ENCODE assay signal across 1 cellular context in the genomic region with DNA sequence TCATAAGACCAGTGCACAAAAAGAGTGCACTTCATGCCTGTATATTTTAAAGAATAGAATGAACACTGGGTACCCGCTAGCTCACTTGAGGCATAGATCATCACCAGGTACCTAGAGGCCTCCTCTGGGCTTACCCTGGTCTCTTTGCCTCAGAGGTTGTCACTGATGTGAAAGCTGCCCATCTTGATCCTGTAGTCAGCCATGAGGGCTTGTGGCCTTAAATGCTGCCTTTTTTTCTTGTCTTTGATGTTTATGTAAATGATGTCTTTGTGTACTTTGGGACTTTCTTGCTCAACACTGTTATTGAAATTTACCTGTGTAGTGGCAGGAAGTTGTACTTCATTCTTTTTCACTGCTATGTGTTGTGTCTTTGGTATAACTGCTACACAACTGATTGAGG.
A peak's percentile ranks its signal among the peaks of the same experiment; 100 is the strongest.
TF ChIP-seq lines count a peak whose summit lies in the region.

No MANE protein-coding gene starts in this region.

TF ChIP-seq in HepG2, 621 proteins besides CTCF, POLR2A, EP300 and RAD21 (continued from another document and continues in another):
- TF ChIP-seq SMAD3 (CRISPR knock-in tag; IDR thresholded peaks at IDR 0.05): 0 out of 2 replicates have a peak, but pooled peaks have one; percentile 22
- TF ChIP-seq SOX6 (IDR thresholded peaks at IDR 0.05): no peak
- TF ChIP-seq SOX6 (CRISPR knock-in tag; IDR thresholded peaks at IDR 0.05): peak; percentile 79
- peak; percentile 49; the same call in 1 of the 2 replicates for TF ChIP-seq ETV5 (CRISPR knock-in tag; IDR thresholded peaks at IDR 0.05; ENCODE audit: borderline replicate concordance)
- no peak for TF ChIP-seq ZNF256 (CRISPR knock-in tag; conservative IDR thresholded peaks at IDR 0.05)
- TF ChIP-seq, protein P1, sequence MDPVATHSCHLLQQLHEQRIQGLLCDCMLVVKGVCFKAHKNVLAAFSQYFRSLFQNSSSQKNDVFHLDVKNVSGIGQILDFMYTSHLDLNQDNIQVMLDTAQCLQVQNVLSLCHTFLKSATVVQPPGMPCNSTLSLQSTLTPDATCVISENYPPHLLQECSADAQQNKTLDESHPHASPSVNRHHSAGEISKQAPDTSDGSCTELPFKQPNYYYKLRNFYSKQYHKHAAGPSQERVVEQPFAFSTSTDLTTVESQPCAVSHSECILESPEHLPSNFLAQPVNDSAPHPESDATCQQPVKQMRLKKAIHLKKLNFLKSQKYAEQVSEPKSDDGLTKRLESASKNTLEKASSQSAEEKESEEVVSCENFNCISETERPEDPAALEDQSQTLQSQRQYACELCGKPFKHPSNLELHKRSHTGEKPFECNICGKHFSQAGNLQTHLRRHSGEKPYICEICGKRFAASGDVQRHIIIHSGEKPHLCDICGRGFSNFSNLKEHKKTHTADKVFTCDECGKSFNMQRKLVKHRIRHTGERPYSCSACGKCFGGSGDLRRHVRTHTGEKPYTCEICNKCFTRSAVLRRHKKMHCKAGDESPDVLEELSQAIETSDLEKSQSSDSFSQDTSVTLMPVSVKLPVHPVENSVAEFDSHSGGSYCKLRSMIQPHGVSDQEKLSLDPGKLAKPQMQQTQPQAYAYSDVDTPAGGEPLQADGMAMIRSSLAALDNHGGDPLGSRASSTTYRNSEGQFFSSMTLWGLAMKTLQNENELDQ (CRISPR knock-in tag; IDR thresholded peaks at IDR 0.05; ENCODE audit: borderline replicate concordance): no peak
- TF ChIP-seq, protein P2, sequence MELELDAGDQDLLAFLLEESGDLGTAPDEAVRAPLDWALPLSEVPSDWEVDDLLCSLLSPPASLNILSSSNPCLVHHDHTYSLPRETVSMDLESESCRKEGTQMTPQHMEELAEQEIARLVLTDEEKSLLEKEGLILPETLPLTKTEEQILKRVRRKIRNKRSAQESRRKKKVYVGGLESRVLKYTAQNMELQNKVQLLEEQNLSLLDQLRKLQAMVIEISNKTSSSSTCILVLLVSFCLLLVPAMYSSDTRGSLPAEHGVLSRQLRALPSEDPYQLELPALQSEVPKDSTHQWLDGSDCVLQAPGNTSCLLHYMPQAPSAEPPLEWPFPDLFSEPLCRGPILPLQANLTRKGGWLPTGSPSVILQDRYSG (CRISPR knock-in tag; IDR thresholded peaks at IDR 0.05): no peak
- TF ChIP-seq THAP11 (CRISPR knock-in tag; IDR thresholded peaks at IDR 0.05): peak; percentile 66; the same call in 1 of the 2 replicates
- 0 out of 2 replicates have a peak, but pooled peaks have one; percentile 17 for TF ChIP-seq HDAC1 (CRISPR knock-in tag; IDR thresholded peaks at IDR 0.05)
- TF ChIP-seq, protein P3, sequence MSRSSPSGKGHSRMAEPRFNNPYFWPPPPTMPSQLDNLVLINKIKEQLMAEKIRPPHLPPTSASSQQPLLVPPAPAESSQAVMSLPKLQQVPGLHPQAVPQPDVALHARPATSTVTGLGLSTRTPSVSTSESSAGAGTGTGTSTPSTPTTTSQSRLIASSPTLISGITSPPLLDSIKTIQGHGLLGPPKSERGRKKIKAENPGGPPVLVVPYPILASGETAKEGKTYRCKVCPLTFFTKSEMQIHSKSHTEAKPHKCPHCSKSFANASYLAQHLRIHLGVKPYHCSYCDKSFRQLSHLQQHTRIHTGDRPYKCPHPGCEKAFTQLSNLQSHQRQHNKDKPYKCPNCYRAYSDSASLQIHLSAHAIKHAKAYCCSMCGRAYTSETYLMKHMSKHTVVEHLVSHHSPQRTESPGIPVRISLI (CRISPR knock-in tag; IDR thresholded peaks at IDR 0.05; ENCODE audit: borderline replicate concordance): peak; percentile 91; the same call in 1 of the 2 replicates
- peak; percentile 72 for TF ChIP-seq MED1 (CRISPR knock-in tag; IDR thresholded peaks at IDR 0.05)
- no peak for TF ChIP-seq ZNF138 (CRISPR knock-in tag; IDR thresholded peaks at IDR 0.05; ENCODE audit: low read depth)
- TF ChIP-seq, protein P4, sequence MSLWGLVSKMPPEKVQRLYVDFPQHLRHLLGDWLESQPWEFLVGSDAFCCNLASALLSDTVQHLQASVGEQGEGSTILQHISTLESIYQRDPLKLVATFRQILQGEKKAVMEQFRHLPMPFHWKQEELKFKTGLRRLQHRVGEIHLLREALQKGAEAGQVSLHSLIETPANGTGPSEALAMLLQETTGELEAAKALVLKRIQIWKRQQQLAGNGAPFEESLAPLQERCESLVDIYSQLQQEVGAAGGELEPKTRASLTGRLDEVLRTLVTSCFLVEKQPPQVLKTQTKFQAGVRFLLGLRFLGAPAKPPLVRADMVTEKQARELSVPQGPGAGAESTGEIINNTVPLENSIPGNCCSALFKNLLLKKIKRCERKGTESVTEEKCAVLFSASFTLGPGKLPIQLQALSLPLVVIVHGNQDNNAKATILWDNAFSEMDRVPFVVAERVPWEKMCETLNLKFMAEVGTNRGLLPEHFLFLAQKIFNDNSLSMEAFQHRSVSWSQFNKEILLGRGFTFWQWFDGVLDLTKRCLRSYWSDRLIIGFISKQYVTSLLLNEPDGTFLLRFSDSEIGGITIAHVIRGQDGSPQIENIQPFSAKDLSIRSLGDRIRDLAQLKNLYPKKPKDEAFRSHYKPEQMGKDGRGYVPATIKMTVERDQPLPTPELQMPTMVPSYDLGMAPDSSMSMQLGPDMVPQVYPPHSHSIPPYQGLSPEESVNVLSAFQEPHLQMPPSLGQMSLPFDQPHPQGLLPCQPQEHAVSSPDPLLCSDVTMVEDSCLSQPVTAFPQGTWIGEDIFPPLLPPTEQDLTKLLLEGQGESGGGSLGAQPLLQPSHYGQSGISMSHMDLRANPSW (CRISPR knock-in tag; IDR thresholded peaks at IDR 0.05; ENCODE audit: borderline replicate concordance): no peak
- TF ChIP-seq, protein P5, sequence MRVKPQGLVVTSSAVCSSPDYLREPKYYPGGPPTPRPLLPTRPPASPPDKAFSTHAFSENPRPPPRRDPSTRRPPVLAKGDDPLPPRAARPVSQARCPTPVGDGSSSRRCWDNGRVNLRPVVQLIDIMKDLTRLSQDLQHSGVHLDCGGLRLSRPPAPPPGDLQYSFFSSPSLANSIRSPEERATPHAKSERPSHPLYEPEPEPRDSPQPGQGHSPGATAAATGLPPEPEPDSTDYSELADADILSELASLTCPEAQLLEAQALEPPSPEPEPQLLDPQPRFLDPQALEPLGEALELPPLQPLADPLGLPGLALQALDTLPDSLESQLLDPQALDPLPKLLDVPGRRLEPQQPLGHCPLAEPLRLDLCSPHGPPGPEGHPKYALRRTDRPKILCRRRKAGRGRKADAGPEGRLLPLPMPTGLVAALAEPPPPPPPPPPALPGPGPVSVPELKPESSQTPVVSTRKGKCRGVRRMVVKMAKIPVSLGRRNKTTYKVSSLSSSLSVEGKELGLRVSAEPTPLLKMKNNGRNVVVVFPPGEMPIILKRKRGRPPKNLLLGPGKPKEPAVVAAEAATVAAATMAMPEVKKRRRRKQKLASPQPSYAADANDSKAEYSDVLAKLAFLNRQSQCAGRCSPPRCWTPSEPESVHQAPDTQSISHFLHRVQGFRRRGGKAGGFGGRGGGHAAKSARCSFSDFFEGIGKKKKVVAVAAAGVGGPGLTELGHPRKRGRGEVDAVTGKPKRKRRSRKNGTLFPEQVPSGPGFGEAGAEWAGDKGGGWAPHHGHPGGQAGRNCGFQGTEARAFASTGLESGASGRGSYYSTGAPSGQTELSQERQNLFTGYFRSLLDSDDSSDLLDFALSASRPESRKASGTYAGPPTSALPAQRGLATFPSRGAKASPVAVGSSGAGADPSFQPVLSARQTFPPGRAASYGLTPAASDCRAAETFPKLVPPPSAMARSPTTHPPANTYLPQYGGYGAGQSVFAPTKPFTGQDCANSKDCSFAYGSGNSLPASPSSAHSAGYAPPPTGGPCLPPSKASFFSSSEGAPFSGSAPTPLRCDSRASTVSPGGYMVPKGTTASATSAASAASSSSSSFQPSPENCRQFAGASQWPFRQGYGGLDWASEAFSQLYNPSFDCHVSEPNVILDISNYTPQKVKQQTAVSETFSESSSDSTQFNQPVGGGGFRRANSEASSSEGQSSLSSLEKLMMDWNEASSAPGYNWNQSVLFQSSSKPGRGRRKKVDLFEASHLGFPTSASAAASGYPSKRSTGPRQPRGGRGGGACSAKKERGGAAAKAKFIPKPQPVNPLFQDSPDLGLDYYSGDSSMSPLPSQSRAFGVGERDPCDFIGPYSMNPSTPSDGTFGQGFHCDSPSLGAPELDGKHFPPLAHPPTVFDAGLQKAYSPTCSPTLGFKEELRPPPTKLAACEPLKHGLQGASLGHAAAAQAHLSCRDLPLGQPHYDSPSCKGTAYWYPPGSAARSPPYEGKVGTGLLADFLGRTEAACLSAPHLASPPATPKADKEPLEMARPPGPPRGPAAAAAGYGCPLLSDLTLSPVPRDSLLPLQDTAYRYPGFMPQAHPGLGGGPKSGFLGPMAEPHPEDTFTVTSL (CRISPR knock-in tag; IDR thresholded peaks at IDR 0.05; ENCODE audit: borderline replicate concordance): peak; percentile 46; the same call in 1 of the 2 replicates
- TF ChIP-seq NCOA5 (CRISPR knock-in tag; IDR thresholded peaks at IDR 0.05): no peak
- TF ChIP-seq ZNF430 (CRISPR knock-in tag; IDR thresholded peaks at IDR 0.05): no peak
- TF ChIP-seq TARDBP (CRISPR knock-in tag; IDR thresholded peaks at IDR 0.05): no peak; the same call in 1 of the 2 replicates
- TF ChIP-seq SNAI1 (CRISPR knock-in tag; IDR thresholded peaks at IDR 0.05; ENCODE audit: borderline replicate concordance): no peak
- no peak for TF ChIP-seq YEATS4 (CRISPR knock-in tag; IDR thresholded peaks at IDR 0.05; ENCODE audit: borderline replicate concordance)
- no peak for TF ChIP-seq SNRNP70 (IDR thresholded peaks at IDR 0.05; ENCODE audit: low read depth, low read length)
- peak; percentile 55 for TF ChIP-seq TEAD3 (CRISPR knock-in tag; optimal IDR thresholded peaks at IDR 0.05; ENCODE audit: borderline replicate concordance)
- no peak for TF ChIP-seq CCDC6 (CRISPR knock-in tag; IDR thresholded peaks at IDR 0.05)
- TF ChIP-seq IKZF4 (CRISPR knock-in tag; IDR thresholded peaks at IDR 0.05; ENCODE audit: borderline replicate concordance, low read depth, not compliant biosample characterization): no peak
- TF ChIP-seq SIN3A (IDR thresholded peaks at IDR 0.05; ENCODE audit: borderline replicate concordance, low read depth, low read length): no peak
- TF ChIP-seq ZFYVE20 (CRISPR knock-in tag; IDR thresholded peaks at IDR 0.05; ENCODE audit: borderline replicate concordance, low read depth): no peak
- TF ChIP-seq ZNF644 (CRISPR knock-in tag; IDR thresholded peaks at IDR 0.05; ENCODE audit: low read depth): 0 out of 2 replicates have a peak, but pooled peaks have one; percentile 36
- peak; percentile 70 for TF ChIP-seq RARA (CRISPR knock-in tag; IDR thresholded peaks at IDR 0.05)
- TF ChIP-seq, protein P6, sequence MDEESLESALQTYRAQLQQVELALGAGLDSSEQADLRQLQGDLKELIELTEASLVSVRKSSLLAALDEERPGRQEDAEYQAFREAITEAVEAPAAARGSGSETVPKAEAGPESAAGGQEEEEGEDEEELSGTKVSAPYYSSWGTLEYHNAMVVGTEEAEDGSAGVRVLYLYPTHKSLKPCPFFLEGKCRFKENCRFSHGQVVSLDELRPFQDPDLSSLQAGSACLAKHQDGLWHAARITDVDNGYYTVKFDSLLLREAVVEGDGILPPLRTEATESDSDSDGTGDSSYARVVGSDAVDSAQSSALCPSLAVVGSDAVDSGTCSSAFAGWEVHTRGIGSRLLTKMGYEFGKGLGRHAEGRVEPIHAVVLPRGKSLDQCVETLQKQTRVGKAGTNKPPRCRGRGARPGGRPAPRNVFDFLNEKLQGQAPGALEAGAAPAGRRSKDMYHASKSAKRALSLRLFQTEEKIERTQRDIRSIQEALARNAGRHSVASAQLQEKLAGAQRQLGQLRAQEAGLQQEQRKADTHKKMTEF (CRISPR knock-in tag; IDR thresholded peaks at IDR 0.05): peak; percentile 50; the same call in 1 of the 2 replicates
- TF ChIP-seq SMYD3 (CRISPR knock-in tag; IDR thresholded peaks at IDR 0.05): no peak
- no peak for TF ChIP-seq ZNF441 (CRISPR knock-in tag; IDR thresholded peaks at IDR 0.05; ENCODE audit: borderline replicate concordance)
- no peak for TF ChIP-seq ZFP36L2 (CRISPR knock-in tag; IDR thresholded peaks at IDR 0.05)
- TF ChIP-seq NFKBIZ (CRISPR knock-in tag; IDR thresholded peaks at IDR 0.05): peak; percentile 88
- TF ChIP-seq, protein P7, sequence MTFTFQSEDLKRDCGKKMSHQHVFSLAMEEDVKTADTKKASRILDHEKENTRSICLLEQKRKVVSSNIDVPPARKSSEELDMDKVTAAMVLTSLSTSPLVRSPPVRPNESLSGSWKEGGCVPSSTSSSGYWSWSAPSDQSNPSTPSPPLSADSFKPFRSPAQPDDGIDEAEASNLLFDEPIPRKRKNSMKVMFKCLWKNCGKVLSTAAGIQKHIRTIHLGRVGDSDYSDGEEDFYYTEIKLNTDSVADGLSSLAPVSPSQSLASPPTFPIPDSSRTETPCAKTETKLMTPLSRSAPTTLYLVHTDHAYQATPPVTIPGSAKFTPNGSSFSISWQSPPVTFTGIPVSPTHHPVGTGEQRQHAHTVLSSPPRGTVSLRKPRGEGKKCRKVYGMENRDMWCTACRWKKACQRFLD (CRISPR knock-in tag; IDR thresholded peaks at IDR 0.05; ENCODE audit: borderline replicate concordance): no peak
- TF ChIP-seq, protein P8, sequence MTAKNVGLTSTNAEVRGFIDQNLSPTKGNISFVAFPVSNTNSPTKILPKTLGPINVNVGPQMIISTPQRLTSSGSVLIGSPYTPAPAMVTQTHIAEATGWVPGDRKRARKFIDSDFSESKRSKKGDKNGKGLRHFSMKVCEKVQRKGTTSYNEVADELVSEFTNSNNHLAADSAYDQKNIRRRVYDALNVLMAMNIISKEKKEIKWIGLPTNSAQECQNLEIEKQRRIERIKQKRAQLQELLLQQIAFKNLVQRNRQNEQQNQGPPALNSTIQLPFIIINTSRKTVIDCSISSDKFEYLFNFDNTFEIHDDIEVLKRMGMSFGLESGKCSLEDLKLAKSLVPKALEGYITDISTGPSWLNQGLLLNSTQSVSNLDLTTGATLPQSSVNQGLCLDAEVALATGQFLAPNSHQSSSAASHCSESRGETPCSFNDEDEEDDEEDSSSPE (CRISPR knock-in tag; IDR thresholded peaks at IDR 0.05): no peak
- no peak for TF ChIP-seq NFIC (IDR thresholded peaks at IDR 0.05; ENCODE audit: low read length)
- no peak for TF ChIP-seq THYN1 (CRISPR knock-in tag; IDR thresholded peaks at IDR 0.05; ENCODE audit: borderline replicate concordance, low read depth)
- TF ChIP-seq ZNF589 (CRISPR knock-in tag; conservative IDR thresholded peaks at IDR 0.05): no peak
- TF ChIP-seq NPAS2 (CRISPR knock-in tag; IDR thresholded peaks at IDR 0.05; ENCODE audit: borderline replicate concordance): no peak
- no peak for TF ChIP-seq ZNF670 (CRISPR knock-in tag; IDR thresholded peaks at IDR 0.05; ENCODE audit: borderline replicate concordance)
- TF ChIP-seq ZNF569 (CRISPR knock-in tag; IDR thresholded peaks at IDR 0.05; ENCODE audit: borderline replicate concordance): no peak
- TF ChIP-seq, protein P9, sequence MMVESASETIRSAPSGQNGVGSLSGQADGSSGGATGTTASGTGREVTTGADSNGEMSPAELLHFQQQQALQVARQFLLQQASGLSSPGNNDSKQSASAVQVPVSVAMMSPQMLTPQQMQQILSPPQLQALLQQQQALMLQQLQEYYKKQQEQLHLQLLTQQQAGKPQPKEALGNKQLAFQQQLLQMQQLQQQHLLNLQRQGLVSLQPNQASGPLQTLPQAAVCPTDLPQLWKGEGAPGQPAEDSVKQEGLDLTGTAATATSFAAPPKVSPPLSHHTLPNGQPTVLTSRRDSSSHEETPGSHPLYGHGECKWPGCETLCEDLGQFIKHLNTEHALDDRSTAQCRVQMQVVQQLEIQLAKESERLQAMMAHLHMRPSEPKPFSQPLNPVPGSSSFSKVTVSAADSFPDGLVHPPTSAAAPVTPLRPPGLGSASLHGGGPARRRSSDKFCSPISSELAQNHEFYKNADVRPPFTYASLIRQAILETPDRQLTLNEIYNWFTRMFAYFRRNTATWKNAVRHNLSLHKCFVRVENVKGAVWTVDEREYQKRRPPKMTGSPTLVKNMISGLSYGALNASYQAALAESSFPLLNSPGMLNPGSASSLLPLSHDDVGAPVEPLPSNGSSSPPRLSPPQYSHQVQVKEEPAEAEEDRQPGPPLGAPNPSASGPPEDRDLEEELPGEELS (CRISPR knock-in tag; IDR thresholded peaks at IDR 0.05): peak; percentile 82
